15 cellular contexts compared by ENCODE assay signal in genomic region chr3:156711113-156711512, GRCh38. TPM values are rescaled to one million over a fixed set of nuclear protein-coding genes. Genes with fewer than 3 reads are reported as not detected.
DNase-seq lines count a peak whose midpoint lies in the region; ATAC-seq, FAIRE-seq and TF ChIP-seq lines count a peak whose summit lies in the region.
"Had no signal": no experiment of that assay in that cellular context is flagged by ENCODE, and none has a peak within 500 bp of the region (broad histone marks: within the 10 kb centered on the region; RNA-seq: fewer than 3 reads in every experiment).

No MANE protein-coding gene starts in this region.

- no peak overlapping the region for H2BK12ac ChIP-seq in H1 (ENCODE audit: low read depth, low read length)

- no peak for TF ChIP-seq RAD21 in A549 (conservative IDR thresholded peaks at IDR 0.05 in 1 of 2, IDR thresholded peaks at IDR 0.05 in 1 of 2)
- TF ChIP-seq RAD21 in H1 (IDR thresholded peaks at IDR 0.05 in 1 of 2, conservative IDR thresholded peaks at IDR 0.05 in 1 of 2; ENCODE audit: low read depth in 2 of 2, low read length in 2 of 2), result no peak

- TF ChIP-seq EP300 in A549 (IDR thresholded peaks at IDR 0.05) (no peak), H1 (IDR thresholded peaks at IDR 0.05; ENCODE audit: borderline replicate concordance in 1 of 2, low read depth in 2 of 2, low read length in 2 of 2) (no peak)

- POLR2A ChIA-PET in A549 (lab: Yijun Ruan, JAX) (no interaction called here), H1 (lab: Charles Lee; ENCODE audit: partially characterized antibody) (no interaction called here)

- FAIRE-seq in A549 (lab: Jason Lieb, UNC) (no peak), H54 (lab: Jason Lieb, UNC) (peak; percentile 72), H1 (lab: Jason Lieb, UNC) (peak; percentile 58)

- H2BK20ac ChIP-seq in H1 (ENCODE audit: low read length), result no peak overlapping the region

- peaks cover 16% of the 10 kb centered on the region for H3K4me1 ChIP-seq in A549
- H3K4me1 ChIP-seq in H1 (replicated peaks in 1 of 4; ENCODE audit: control insufficient read depth in 3 of 4, insufficient read depth in 4 of 4, low read length in 3 of 4), result no peaks in the 10 kb centered on the region
- no peaks in the 10 kb centered on the region for H3K4me1 ChIP-seq in thyroid gland

- H3K36me3 ChIP-seq in H1 (ENCODE audit: control insufficient read depth in 2 of 4, insufficient read depth in 4 of 4, low read length in 3 of 4) (no peaks in the 10 kb centered on the region; a peak in 2 of 8 replicates), thyroid gland (peaks cover 0 to 6% of the 10 kb centered on the region in 2 donors)

- no peaks in the 10 kb centered on the region for H3K9me3 ChIP-seq in A549
- no peaks in the 10 kb centered on the region for H3K9me3 ChIP-seq in H1 (ENCODE audit: insufficient read depth in 2 of 2, low read depth in 1 of 2, low read length in 1 of 2)
- H3K9me3 ChIP-seq in thyroid gland, result no peaks in the 10 kb centered on the region
- H3K9me3 ChIP-seq: SK-N-SH had no signal

- intact Hi-C loops in thyroid gland (cut with DNase I), result no loop called here

- no peak overlapping the region for H4K91ac ChIP-seq in H1 (replicated peaks; ENCODE audit: insufficient read length, low read length)

- no peaks in the 10 kb centered on the region for H3K9me3 Mint-ChIP-seq in mesothelial cell of epicardium
- H3K9me3 Mint-ChIP-seq: CD4-positive, CD25-positive, alpha-beta regulatory T cell had no signal

- H3K27ac ChIP-seq in A549 (no peak overlapping the region), H1 (ENCODE audit: low read depth, low read length) (no peak overlapping the region), thyroid gland (no peak overlapping the region)

- peaks cover 18% of the 10 kb centered on the region for H3K36me3 Mint-ChIP-seq in mesothelial cell of epicardium

- H2AFZ ChIP-seq in H1 (ENCODE audit: low read length), result no peak overlapping the region

- TF ChIP-seq POLR2A in A549 (IDR thresholded peaks at IDR 0.05; ENCODE audit: low read length) (no peak), H54 (IDR thresholded peaks at IDR 0.05; ENCODE audit: low read depth, low read length) (no peak), H1 (IDR thresholded peaks at IDR 0.05; ENCODE audit: control extremely low read depth in 1 of 2, low read depth in 2 of 2, low read length in 2 of 2) (no peak), thyroid gland (IDR thresholded peaks at IDR 0.05) (no peak)

- H4K8ac ChIP-seq in H1 (ENCODE audit: extremely low read depth, insufficient read depth, low read length), result no peak overlapping the region

- H3K4me2 ChIP-seq in A549 (peak overlapping the region; percentile 54), H1 (ENCODE audit: insufficient read depth in 1 of 2, low read depth in 2 of 2, low read length in 2 of 2) (no peak overlapping the region)
- H3K4me2 ChIP-seq: SK-N-SH had no signal

- DNase-seq in A549 (ENCODE audit: low read depth in 1 of 2, low spot score in 1 of 2) (no peak), H54 (ENCODE audit: insufficient read length, low spot score) (no peak), H1 (ENCODE audit: low read depth in 1 of 2, low spot score in 2 of 2) (no peak), left kidney (ENCODE audit: low read depth, low spot score) (peak; percentile 29), thyroid gland (no peak), NCI-H226 (no peak), mesothelial cell of epicardium (ENCODE audit: low spot score in 2 of 2, unreplicated experiment in 2 of 2) (no peak)
- DNase-seq: CD4-positive, CD25-positive, alpha-beta regulatory T cell; GF-D8; HCEC 1CT; NCI-H1436 treated with DMSO at 0.1 percent for 48 hours; NCI-H2081 treated with DMSO at 0.1 percent for 48 hours; Right ventricle myocardium superior; SK-N-SH had no signal

- no peak overlapping the region for H2BK120ac ChIP-seq in H1 (replicated peaks; ENCODE audit: low read depth, low read length)

- no peak overlapping the region for H3K14ac ChIP-seq in H1 (ENCODE audit: insufficient read length)

- no peak overlapping the region for H3K4me3 Mint-ChIP-seq in mesothelial cell of epicardium
- H3K4me3 Mint-ChIP-seq: CD4-positive, CD25-positive, alpha-beta regulatory T cell had no signal

- no peak overlapping the region for H4K5ac ChIP-seq in H1 (ENCODE audit: insufficient read length, low read depth, low read length)

- H3K23me2 ChIP-seq in H1 (ENCODE audit: low read depth, low read length), result peaks cover 2% of the 10 kb centered on the region; the same call in 1 of the 2 replicates

- WGBS in A549 (ENCODE audit: missing lambda C conversion rate), result 18% methylated on average over 1 of the region's 1 CpG
- 100% methylated on average over 1 of the region's 1 CpG; no CpG with 5 or more reads in 1 of the 2 experiments for WGBS in H1 (ENCODE audit: extremely low coverage in 1 of 2, insufficient coverage in 1 of 2, insufficient read length in 1 of 2, insufficient replicate concordance in 2 of 2, low coverage in 1 of 2, low lambda C conversion rate in 2 of 2, missing lambda C conversion rate in 1 of 2), 2 experiments
- WGBS in thyroid gland, 2 donors, result 90 to 91% methylated on average over 1 of the region's 1 CpG

- H3K4me3 ChIP-seq in A549 (no peak overlapping the region), H1 (ENCODE audit: extremely low read depth in 1 of 4, insufficient read depth in 2 of 4, low read depth in 3 of 4, low read length in 4 of 4) (no peak overlapping the region), thyroid gland (replicated peaks in 1 of 3) (no peak overlapping the region)

- no peaks in the 10 kb centered on the region for H3K79me2 ChIP-seq in H1 (ENCODE audit: control insufficient read depth in 1 of 2, insufficient read depth in 2 of 2, low read length in 2 of 2)

- no peak overlapping the region for H2BK5ac ChIP-seq in H1 (ENCODE audit: low read depth, low read length)

- no peak overlapping the region for H2BK15ac ChIP-seq in H1 (ENCODE audit: low read length)

- no peak overlapping the region for H3K4ac ChIP-seq in H1 (replicated peaks; ENCODE audit: insufficient read length, low read depth, low read length)

- no peak overlapping the region for H3K18ac ChIP-seq in H1 (ENCODE audit: extremely low read depth, low read length)

- TF ChIP-seq CTCF in A549 (IDR thresholded peaks at IDR 0.05) (no peak), H1 (IDR thresholded peaks at IDR 0.05; ENCODE audit: control extremely low read depth in 1 of 3, insufficient read depth in 1 of 3, low read depth in 1 of 3, low read length in 3 of 3) (no peak), thyroid gland (IDR thresholded peaks at IDR 0.05) (no peak), mesothelial cell of epicardium (IDR thresholded peaks at IDR 0.05; ENCODE audit: unreplicated experiment) (no peak)

- no peaks in the 10 kb centered on the region for H3K27me3 Mint-ChIP-seq in mesothelial cell of epicardium (ENCODE audit: low read depth)
- H3K27me3 Mint-ChIP-seq: CD4-positive, CD25-positive, alpha-beta regulatory T cell had no signal

- H3K79me1 ChIP-seq in H1 (ENCODE audit: low read depth, low read length), result no peaks in the 10 kb centered on the region

- CTCF ChIA-PET in A549 (lab: Yijun Ruan, JAX), result interaction anchor here (0.7 kb wide), 1 partner anchor 371 kb away, joined by 3 read pairs; no protein-coding TSS in a partner anchor
- CTCF ChIA-PET in H1 (lab: Charles Lee; ENCODE audit: partially characterized antibody), result interaction anchor here (1.3 kb wide), 1 partner anchor 11 kb away, joined by 3 read pairs; no protein-coding TSS in a partner anchor

- no peak overlapping the region for H3K56ac ChIP-seq in H1 (replicated peaks; ENCODE audit: insufficient read length, low read depth, low read length)

- H3K9ac ChIP-seq in H1 (replicated peaks in 1 of 4; ENCODE audit: extremely low read depth in 1 of 4, low read depth in 3 of 4, low read length in 3 of 4), result no peak overlapping the region
- H3K9ac ChIP-seq: SK-N-SH had no signal

- ATAC-seq in A549 (peak in 1 of 2 experiments; percentile 5; a peak in 1 of 6 replicates), HG03039 (IDR thresholded peaks at IDR 0.05; ENCODE audit: unreplicated experiment) (no peak)

- no peaks in the 10 kb centered on the region for H4K20me1 ChIP-seq in H1 (replicated peaks in 1 of 2; ENCODE audit: control insufficient read depth in 1 of 2, insufficient read depth in 2 of 2, low read length in 2 of 2)

- H3K27me3 ChIP-seq in H1 (replicated peaks in 1 of 4; ENCODE audit: control insufficient read depth in 3 of 4, extremely low read depth in 1 of 4, insufficient read depth in 3 of 4, low read length in 3 of 4) (no peaks in the 10 kb centered on the region), thyroid gland (no peaks in the 10 kb centered on the region)

- H3K27ac Mint-ChIP-seq in mesothelial cell of epicardium, result no peak overlapping the region

- no peak overlapping the region for H2AK5ac ChIP-seq in H1 (ENCODE audit: low read depth, low read length)

- H3K23ac ChIP-seq in H1 (ENCODE audit: insufficient read length), result no peak overlapping the region

- H3K4me1 Mint-ChIP-seq in mesothelial cell of epicardium, result no peaks in the 10 kb centered on the region

TF ChIP-seq in A549, 52 proteins besides CTCF, POLR2A, EP300 and RAD21 (continues in another document):
- TF ChIP-seq ZC3H11A (IDR thresholded peaks at IDR 0.05) (no peak), JUNB (IDR thresholded peaks at IDR 0.05) (no peak), HOXB13 (CRISPR knock-in tag; IDR thresholded peaks at IDR 0.05; ENCODE audit: low read depth) (no peak), NPAS2 (CRISPR knock-in tag; IDR thresholded peaks at IDR 0.05; ENCODE audit: borderline replicate concordance) (no peak)

TF ChIP-seq in H1, 55 proteins besides CTCF, POLR2A, EP300 and RAD21 (continues in another document):
- no peak for TF ChIP-seq GABPA (IDR thresholded peaks at IDR 0.05; ENCODE audit: borderline replicate concordance, insufficient read depth, low read length)
- no peak for TF ChIP-seq PHF8 (conservative IDR thresholded peaks at IDR 0.05; ENCODE audit: low read depth, low read length)

RNA-seq across cellular contexts. Expression of gene TIPARP, which starts 36.7 kb away (rescaled TPM):
- polyA plus RNA-seq in A549 (2011; rRNA removed) (16.5 and 16.7 TPM in 2 replicates), A549 (2017; fragmentation: RNase III; extraction: RNeasy Plus Mini Kit Qiagen cat#74134 plus additional on column Dnase treatment) (11.8 to 13.8 TPM (median 13.3 TPM) in 3 replicates), H1 (2011; rRNA removed) (0.61 and 1.6 TPM in 2 replicates)
- 8.3 and 10.4 TPM in 2 replicates for polyA plus RNA-seq in A549 (2012; cell fraction: cytosol; rRNA removed)
- 6.4 and 9.5 TPM in 2 replicates for polyA plus RNA-seq in A549 (2012; cell fraction: nucleus; rRNA removed)
- 32.6 and 35.8 TPM in 2 replicates for polyA minus RNA-seq in A549 (2011; rRNA and poly(A)+ RNA removed)
- 5.5 and 5.8 TPM in 2 replicates for total RNA-seq in H1 (2021; fragmentation: NEBNext Ultra II Directional; extraction: Animal tissue kit (Norgen Biotek cat#: 25700))
- polyA plus RNA-seq in H1 (2011; cell fraction: cytosol; rRNA removed), result 1.0 TPM
- polyA plus RNA-seq in H1 (2011; cell fraction: nucleus; rRNA removed), result 1.2 TPM
- polyA plus RNA-seq in H1 (2012, experiment 1 of 2), result 1.8 to 4.1 TPM (median 2.2 TPM) in 4 replicates
- polyA plus RNA-seq in H1 (2012, experiment 2 of 2), result 0.38 TPM
- 3.0 TPM for polyA plus RNA-seq in H1 (2013, experiment 1 of 2)
- 2.8 TPM for polyA plus RNA-seq in H1 (2013, experiment 2 of 2)
- polyA minus RNA-seq in H1 (2011; rRNA and poly(A)+ RNA removed), result 3.2 and 5.0 TPM in 2 replicates
- polyA minus RNA-seq in H1 (2011; cell fraction: cytosol; rRNA and poly(A)+ RNA removed), result 2.2 TPM
- 13.3 TPM for polyA minus RNA-seq in H1 (2011; cell fraction: nucleus; rRNA and poly(A)+ RNA removed)
- total RNA-seq in thyroid gland (10 to 100 TPM; 23.3 to 65.0 (median 31.2) TPM), mesothelial cell of epicardium (25.6 to 28.5 TPM (median 27.2 TPM) in 3 replicates)
